22 cellular contexts compared by ENCODE assay signal in the genomic region with DNA sequence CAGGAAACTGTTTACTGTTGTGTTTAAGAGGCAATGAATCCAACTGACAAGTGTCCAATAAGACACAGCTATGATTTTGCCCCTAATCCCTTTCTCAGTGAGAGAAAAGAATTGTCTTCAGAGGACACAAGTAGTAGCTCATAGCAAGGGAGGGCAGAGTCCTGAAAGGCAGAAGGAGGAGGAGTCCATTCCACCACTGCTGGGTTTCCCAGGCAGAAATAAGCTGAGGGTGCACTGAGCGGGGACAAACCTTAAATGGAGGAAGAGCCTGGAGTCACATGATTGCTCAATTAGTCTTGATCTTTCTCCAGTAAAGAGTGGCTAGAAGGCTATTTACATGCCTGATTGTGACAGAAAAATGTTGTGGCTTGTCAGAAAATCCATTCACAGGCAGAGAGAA.
"Had no signal": no experiment of that assay in that cellular context is flagged by ENCODE, and none has a peak within 500 bp of the region (broad histone marks: within the 10 kb centered on the region; RNA-seq: fewer than 3 reads in every experiment).

No MANE protein-coding gene starts in this region.

- H3K4me1 ChIP-seq: gastroesophageal sphincter, left ventricle myocardium inferior, lower lobe of right lung, stomach had no signal

- H3K27me3 Mint-ChIP-seq: effector memory CD8-positive, alpha-beta T cell; natural killer cell treated with Interleukin-12 subunit alpha and Interleukin-12 subunit beta and Interleukin-15 and Interleukin-18, amount 100 ng/mL, for 72 hours had no signal

- H3K27ac Mint-ChIP-seq: effector memory CD8-positive, alpha-beta T cell; immature natural killer cell; natural killer cell treated with Interleukin-12 subunit alpha and Interleukin-12 subunit beta and Interleukin-15 and Interleukin-18, amount 100 ng/mL, for 72 hours had no signal

- H3K27me3 ChIP-seq: esophagus squamous epithelium, gastroesophageal sphincter, neutrophil, stomach had no signal

- H3K36me3 ChIP-seq: esophagus squamous epithelium, gastroesophageal sphincter, left ventricle myocardium inferior, lower lobe of right lung, neutrophil, stomach had no signal

- FAIRE-seq: kidney, small intestine, urothelium cell line had no signal

- H3K27ac ChIP-seq: esophagus squamous epithelium, gastroesophageal sphincter, left ventricle myocardium inferior, lower lobe of right lung, neutrophil, stomach had no signal

- H3K36me3 Mint-ChIP-seq: natural killer cell treated with Interleukin-12 subunit alpha and Interleukin-12 subunit beta and Interleukin-15 and Interleukin-18, amount 100 ng/mL, for 72 hours had no signal

- DNase-seq: effector memory CD8-positive, alpha-beta T cell; esophagus squamous epithelium; foreskin fibroblast; glutamatergic neuron; immature natural killer cell; kidney; left cardiac atrium; left ventricle myocardium inferior; lower lobe of right lung; mesenchymal stem cell; midbrain; right cardiac atrium; small intestine; stimulated activated CD4-positive, alpha-beta T cell treated with anti-CD3 and anti-CD28 coated beads, Interleukin-12 subunit alpha, Interleukin-12 subunit beta, amount 100 ng/mL, for 4 hours; stimulated activated naive CD4-positive, alpha-beta T cell; stomach; substantia nigra; trophoblast cell had no signal

- H3K4me3 Mint-ChIP-seq: effector memory CD8-positive, alpha-beta T cell; immature natural killer cell; natural killer cell treated with Interleukin-12 subunit alpha and Interleukin-12 subunit beta and Interleukin-15 and Interleukin-18, amount 100 ng/mL, for 72 hours had no signal

- H3K4me3 ChIP-seq: esophagus squamous epithelium, gastroesophageal sphincter, left ventricle myocardium inferior, lower lobe of right lung, stomach had no signal

- H3K4me1 Mint-ChIP-seq: immature natural killer cell had no signal

- H3K9me3 ChIP-seq: esophagus squamous epithelium, gastroesophageal sphincter, left ventricle myocardium inferior, lower lobe of right lung, neutrophil had no signal
